In genomic region chr1:235971020-235971419, GRCh38 we compare ENCODE assay signal across 8 cellular contexts.
DNase-seq lines count a peak whose midpoint lies in the region; ATAC-seq and TF ChIP-seq lines count a peak whose summit lies in the region.

No MANE protein-coding gene starts in this region.

- no peak for TF ChIP-seq CTCF in tibial nerve (IDR thresholded peaks at IDR 0.05)

- H3K27me3 ChIP-seq in adipocyte (replicated peaks; ENCODE audit: control insufficient read depth, insufficient read depth, low read length) (no peaks in the 10 kb centered on the region), mesenchymal stem cell (ENCODE audit: control insufficient read depth in 1 of 2, insufficient read depth in 1 of 2, low read length in 2 of 2) (no peaks in the 10 kb centered on the region), tibial nerve (no peaks in the 10 kb centered on the region)
- H3K27me3 ChIP-seq in CD4-positive, alpha-beta memory T cell (ENCODE audit: insufficient read depth, low read length): no peaks in the 10 kb centered on the region

- no peaks in the 10 kb centered on the region for H3K36me3 Mint-ChIP-seq in activated naive CD4-positive, alpha-beta T cell treated with anti-CD3 and anti-CD28 coated beads, Interleukin-2, amount 50 U/mL, for 24 hours
- H3K36me3 Mint-ChIP-seq in activated naive CD4-positive, alpha-beta T cell treated with anti-CD3 and anti-CD28 coated beads for 36 hours (ENCODE audit: low read depth): no peaks in the 10 kb centered on the region
- no peaks in the 10 kb centered on the region for H3K36me3 Mint-ChIP-seq in CD4-positive, alpha-beta memory T cell

- POLR2A ChIA-PET in CD4-positive, alpha-beta memory T cell (lab: Charles Lee; ENCODE audit: partially characterized antibody): interaction anchor here (0.6 to 3.7 kb wide), 10 partner anchors 12 to 123 kb away, joined by 3 to 40 read pairs (median 5); partner anchors contain the start of gene LYST

- H3K27ac Mint-ChIP-seq in activated naive CD4-positive, alpha-beta T cell treated with anti-CD3 and anti-CD28 coated beads, Interleukin-2, amount 50 U/mL, for 24 hours: peak overlapping the region; percentile 79
- H3K27ac Mint-ChIP-seq in activated naive CD4-positive, alpha-beta T cell treated with anti-CD3 and anti-CD28 coated beads for 36 hours: no peak overlapping the region
- H3K27ac Mint-ChIP-seq in CD4-positive, alpha-beta memory T cell: peak overlapping the region in 1 of 7 donors; percentile 74

- H3K4me3 Mint-ChIP-seq in activated naive CD4-positive, alpha-beta T cell treated with anti-CD3 and anti-CD28 coated beads, Interleukin-2, amount 50 U/mL, for 24 hours: no peak overlapping the region
- no peak overlapping the region for H3K4me3 Mint-ChIP-seq in activated naive CD4-positive, alpha-beta T cell treated with anti-CD3 and anti-CD28 coated beads for 36 hours
- no peak overlapping the region for H3K4me3 Mint-ChIP-seq in CD4-positive, alpha-beta memory T cell

- 74% methylated on average over 3 of the region's 3 CpGs for WGBS in mesenchymal stem cell
- WGBS in tibial nerve, 2 donors: 38 to 51% methylated on average over 3 of the region's 3 CpGs

- no peaks in the 10 kb centered on the region for H3K79me1 ChIP-seq in mesenchymal stem cell (replicated peaks; ENCODE audit: low read length, poor library complexity, severe bottlenecking)

- no peak overlapping the region for H3K4ac ChIP-seq in mesenchymal stem cell (ENCODE audit: low read depth in 1 of 2, low read length in 2 of 2)

- no peak for ATAC-seq in left colon

- peaks cover 20% of the 10 kb centered on the region for H3K36me3 ChIP-seq in adipocyte (ENCODE audit: control insufficient read depth, insufficient read depth, low read length, severe bottlenecking)
- peaks cover 0 to 7% of the 10 kb centered on the region in 2 experiments for H3K36me3 ChIP-seq in mesenchymal stem cell (ENCODE audit: control insufficient read depth in 1 of 2, insufficient read depth in 2 of 2, low read depth in 1 of 2, low read length in 2 of 2)
- peaks cover 0 to 19% (median 0%) of the 10 kb centered on the region in 3 donors for H3K36me3 ChIP-seq in tibial nerve
- H3K36me3 ChIP-seq in CD4-positive, alpha-beta memory T cell (ENCODE audit: insufficient read depth, low read length): no peaks in the 10 kb centered on the region

- H3K4me1 Mint-ChIP-seq in activated naive CD4-positive, alpha-beta T cell treated with anti-CD3 and anti-CD28 coated beads, Interleukin-2, amount 50 U/mL, for 24 hours: peaks cover 15% of the 10 kb centered on the region
- H3K4me1 Mint-ChIP-seq in activated naive CD4-positive, alpha-beta T cell treated with anti-CD3 and anti-CD28 coated beads for 36 hours (ENCODE audit: low read depth): peaks cover 14% of the 10 kb centered on the region
- H3K4me1 Mint-ChIP-seq in CD4-positive, alpha-beta memory T cell: peaks cover 6 to 20% (median 16%) of the 10 kb centered on the region in 4 donors

- intact Hi-C loops in activated naive CD4-positive, alpha-beta T cell treated with anti-CD3 and anti-CD28 coated beads for 36 hours (cut with micrococcal nuclease): loop anchor here (1.0 to 5.0 kb wide), 9 partner anchors 18 to 879 kb away; partner anchors contain the start of gene LYST
- intact Hi-C loops in left colon (cut with DNase I, micrococcal nuclease): loop anchor here in 1 of 2 donors (5.0 kb wide), 1 partner anchor 104 kb away; the partner anchor contains the start of gene LYST
- intact Hi-C loops in CD4-positive, alpha-beta memory T cell (cut with micrococcal nuclease): loop anchor here (1.0 to 5.0 kb wide), 4 partner anchors 105 to 458 kb away; partner anchors contain the start of gene LYST

- no peak overlapping the region for H2BK120ac ChIP-seq in mesenchymal stem cell (ENCODE audit: low read depth, low read length)

- no peak overlapping the region for H2BK5ac ChIP-seq in mesenchymal stem cell (ENCODE audit: low read depth, low read length, poor library complexity, severe bottlenecking)

- peak overlapping the region in 1 of 2 experiments; percentile 54 for H2BK12ac ChIP-seq in mesenchymal stem cell (ENCODE audit: low read length in 2 of 2)

- H3K9ac ChIP-seq in adipocyte (ENCODE audit: low read length) (peak overlapping the region; percentile 75), mesenchymal stem cell (ENCODE audit: low read length) (peak overlapping the region; percentile 99)

- no peak for DNase-seq in activated naive CD4-positive, alpha-beta T cell treated with anti-CD3 and anti-CD28 coated beads for 36 hours
- DNase-seq in adipocyte (ENCODE audit: low read depth) (no peak), mesenchymal stem cell (no peak), tibial nerve (ENCODE audit: low spot score in 2 of 2) (no peak), left colon (no peak), NCI-H526 (lab: John Stamatoyannopoulos, UW) (no peak)
- no peak for DNase-seq in CD4-positive, alpha-beta memory T cell

- no peak for TF ChIP-seq EP300 in tibial nerve (IDR thresholded peaks at IDR 0.05)

- H2AK5ac ChIP-seq in mesenchymal stem cell (ENCODE audit: low read length, severe bottlenecking): no peak overlapping the region

- H3K27ac ChIP-seq in mesenchymal stem cell (ENCODE audit: low read length, poor library complexity, severe bottlenecking): no peak overlapping the region
- H3K27ac ChIP-seq in tibial nerve: peak overlapping the region; percentile 90 to 98 (median 93)
- no peak overlapping the region for H3K27ac ChIP-seq in CD4-positive, alpha-beta memory T cell (ENCODE audit: low read depth, low read length)

- peak overlapping the region; percentile 43 for H3K4me3 ChIP-seq in adipocyte (ENCODE audit: low read length)
- H3K4me3 ChIP-seq in mesenchymal stem cell (ENCODE audit: insufficient read depth in 1 of 2, low read depth in 1 of 2, low read length in 2 of 2): peak overlapping the region in 1 of 2 experiments; percentile 55
- peak overlapping the region in 1 of 4 donors; percentile 42 for H3K4me3 ChIP-seq in tibial nerve
- no peak overlapping the region for H3K4me3 ChIP-seq in CD4-positive, alpha-beta memory T cell (ENCODE audit: low read length in 2 of 2)

- no peak overlapping the region for H2AFZ ChIP-seq in mesenchymal stem cell (ENCODE audit: low read depth, low read length)

- no peak overlapping the region for H3K23ac ChIP-seq in mesenchymal stem cell (ENCODE audit: low read length in 2 of 2)

- H2BK15ac ChIP-seq in mesenchymal stem cell (ENCODE audit: low read depth, poor library complexity, severe bottlenecking): no peak overlapping the region

- no peak overlapping the region for H3K14ac ChIP-seq in mesenchymal stem cell (ENCODE audit: low read length in 2 of 2)

- no peak overlapping the region for H4K8ac ChIP-seq in mesenchymal stem cell (ENCODE audit: low read length)

- CTCF ChIA-PET in activated naive CD4-positive, alpha-beta T cell treated with anti-CD3 and anti-CD28 coated beads for 36 hours (lab: Charles Lee): interaction anchor here (0.5 to 2.9 kb wide), 51 partner anchors 8 to 476 kb away, joined by 3 to 62 read pairs (median 5); partner anchors contain the start of gene LYST
- CTCF ChIA-PET in CD4-positive, alpha-beta memory T cell (lab: Charles Lee; ENCODE audit: partially characterized antibody): interaction anchor here (0.6 to 5.2 kb wide), 63 partner anchors 8 to 554 kb away, joined by 3 to 105 read pairs (median 5); partner anchors contain the start of gene LYST

- no peak for TF ChIP-seq POLR2A in tibial nerve (IDR thresholded peaks at IDR 0.05)

- no peaks in the 10 kb centered on the region for H3K27me3 Mint-ChIP-seq in activated naive CD4-positive, alpha-beta T cell treated with anti-CD3 and anti-CD28 coated beads, Interleukin-2, amount 50 U/mL, for 24 hours
- no peaks in the 10 kb centered on the region for H3K27me3 Mint-ChIP-seq in activated naive CD4-positive, alpha-beta T cell treated with anti-CD3 and anti-CD28 coated beads for 36 hours (ENCODE audit: low read depth)
- H3K27me3 Mint-ChIP-seq in CD4-positive, alpha-beta memory T cell: no peaks in the 10 kb centered on the region

- no peak overlapping the region for H4K91ac ChIP-seq in mesenchymal stem cell (ENCODE audit: low read length)

- H3K9me3 ChIP-seq in adipocyte (ENCODE audit: control insufficient read depth, low read length): no peaks in the 10 kb centered on the region
- no peaks in the 10 kb centered on the region for H3K9me3 ChIP-seq in mesenchymal stem cell (ENCODE audit: control insufficient read depth, low read length)
- no peaks in the 10 kb centered on the region for H3K9me3 ChIP-seq in tibial nerve
- H3K9me3 ChIP-seq in CD4-positive, alpha-beta memory T cell (ENCODE audit: control insufficient read depth in 1 of 2, low read length in 2 of 2): no peaks in the 10 kb centered on the region

- no peak overlapping the region for H3K18ac ChIP-seq in mesenchymal stem cell (ENCODE audit: low read depth in 1 of 2, low read length in 2 of 2)

- H3K9me3 Mint-ChIP-seq in activated naive CD4-positive, alpha-beta T cell treated with anti-CD3 and anti-CD28 coated beads, Interleukin-2, amount 50 U/mL, for 24 hours: no peaks in the 10 kb centered on the region
- H3K9me3 Mint-ChIP-seq in activated naive CD4-positive, alpha-beta T cell treated with anti-CD3 and anti-CD28 coated beads for 36 hours: no peaks in the 10 kb centered on the region
- no peaks in the 10 kb centered on the region for H3K9me3 Mint-ChIP-seq in CD4-positive, alpha-beta memory T cell

- H3K4me2 ChIP-seq in mesenchymal stem cell (ENCODE audit: low read length, poor library complexity, severe bottlenecking): no peak overlapping the region

- H3K4me1 ChIP-seq in adipocyte (ENCODE audit: control insufficient read depth, insufficient read depth, low read length): peaks cover 31% of the 10 kb centered on the region
- H3K4me1 ChIP-seq in mesenchymal stem cell (ENCODE audit: control insufficient read depth, insufficient read depth, low read depth, low read length): peaks cover 2% of the 10 kb centered on the region
- H3K4me1 ChIP-seq in tibial nerve: peaks cover 0 to 20% (median 10%) of the 10 kb centered on the region in 4 donors
- peaks cover 11% of the 10 kb centered on the region for H3K4me1 ChIP-seq in CD4-positive, alpha-beta memory T cell (ENCODE audit: insufficient read depth, low read length)

Comparison
In these comparisons a context has a peak if more than half of its experiments do, and no peak if none do; other contexts are left out.
1. H3K27ac ChIP-seq: peak in tibial nerve (4 of 4); none in mesenchymal stem cell (single experiment) and CD4-positive, alpha-beta memory T cell (single experiment).